Comparison of ENCODE assay signal across 8 cellular contexts in genomic region chr1:33256701-33257387, GRCh38. TPM values are rescaled to one million over a fixed set of nuclear protein-coding genes. Genes with fewer than 3 reads are reported as not detected.
DNase-seq lines count a peak whose midpoint lies in the region; ATAC-seq, FAIRE-seq and TF ChIP-seq lines count a peak whose summit lies in the region.

No MANE protein-coding gene starts in this region.

- no peaks in the 10 kb centered on the region for H3K9me3 ChIP-seq in lower lobe of right lung

- CTCF ChIA-PET in activated CD4-positive, alpha-beta memory T cell treated with anti-CD3 and anti-CD28 coated beads, Interleukin-2, amount 10 ng/mL, durations not matched to agents 7 days and 5 days (lab: Charles Lee) = interaction anchor here (0.7 to 1.2 kb wide), 4 partner anchors 39 to 380 kb away, joined by 3 to 7 read pairs (median 4); no protein-coding TSS in a partner anchor

- H3K4me1 ChIP-seq in lower lobe of right lung = peaks cover 53% of the 10 kb centered on the region

- H3K4me3 Mint-ChIP-seq in activated CD4-positive, alpha-beta memory T cell treated with anti-CD3 and anti-CD28 coated beads, Interleukin-2, amount 10 ng/mL, durations not matched to agents 7 days and 5 days = peak overlapping the region; percentile 98

- H3K27me3 Mint-ChIP-seq in activated CD4-positive, alpha-beta memory T cell treated with anti-CD3 and anti-CD28 coated beads, Interleukin-2, amount 10 ng/mL, durations not matched to agents 7 days and 5 days = peaks cover under 1% of the 10 kb centered on the region

- H3K4me1 Mint-ChIP-seq in activated CD4-positive, alpha-beta memory T cell treated with anti-CD3 and anti-CD28 coated beads, Interleukin-2, amount 10 ng/mL, durations not matched to agents 7 days and 5 days = peaks cover 25% of the 10 kb centered on the region

- no peak for FAIRE-seq in D721Med (lab: Jason Lieb, UNC)

- H3K9me3 Mint-ChIP-seq in activated CD4-positive, alpha-beta memory T cell treated with anti-CD3 and anti-CD28 coated beads, Interleukin-2, amount 10 ng/mL, durations not matched to agents 7 days and 5 days = no peaks in the 10 kb centered on the region

- peak; percentile 47 for ATAC-seq in HG02852 (IDR thresholded peaks at IDR 0.05; ENCODE audit: unreplicated experiment)
- peak; percentile 64 to 67 for ATAC-seq in lower lobe of right lung

- TF ChIP-seq CTCF in lower lobe of right lung (IDR thresholded peaks at IDR 0.05) (no peak), D721Med (IDR thresholded peaks at IDR 0.05; ENCODE audit: insufficient read depth, missing control alignments) (no peak)

- POLR2A ChIA-PET in activated CD4-positive, alpha-beta memory T cell treated with anti-CD3 and anti-CD28 coated beads, Interleukin-2, amount 10 ng/mL, durations not matched to agents 7 days and 5 days (lab: Charles Lee) = interaction anchor here (0.8 to 1.4 kb wide), 7 partner anchors 9 to 1887 kb away, joined by 3 to 5 read pairs (median 3); partner anchors contain the start of gene TRIM62

- no peaks in the 10 kb centered on the region for H3K36me3 ChIP-seq in lower lobe of right lung

- intact Hi-C loops in lower lobe of right lung (cut with DNase I) = no loop called here

- H3K27me3 ChIP-seq in lower lobe of right lung (ENCODE audit: low read depth) = no peaks in the 10 kb centered on the region

- DNase-seq in ELR (ENCODE audit: low read depth) (peak; percentile 75), NCI-H69 (lab: John Stamatoyannopoulos, UW) (peak; percentile 78), ecto neural progenitor cell (ENCODE audit: low spot score) (peak; percentile 62), lower lobe of right lung (peak; percentile 82), D721Med (ENCODE audit: insufficient read length, low spot score) (no peak)
- DNase-seq in activated CD4-positive, alpha-beta memory T cell treated with anti-CD3 and anti-CD28 coated beads, Interleukin-2, amount 10 ng/mL, durations not matched to agents 7 days and 5 days = peak; percentile 64
- peak; percentile 49 to 52 for DNase-seq in stimulated activated CD4-positive, alpha-beta T cell treated with anti-CD3 and anti-CD28 coated beads, Interleukin-4, amount 100 ng/mL, for 4 hours

- peaks cover 12% of the 10 kb centered on the region for H3K36me3 Mint-ChIP-seq in activated CD4-positive, alpha-beta memory T cell treated with anti-CD3 and anti-CD28 coated beads, Interleukin-2, amount 10 ng/mL, durations not matched to agents 7 days and 5 days (ENCODE audit: low read depth)

- peak overlapping the region; percentile 97 for H3K27ac Mint-ChIP-seq in activated CD4-positive, alpha-beta memory T cell treated with anti-CD3 and anti-CD28 coated beads, Interleukin-2, amount 10 ng/mL, durations not matched to agents 7 days and 5 days

- H3K27ac ChIP-seq in lower lobe of right lung = peak overlapping the region; percentile 80

- H3K4me3 ChIP-seq in lower lobe of right lung = peak overlapping the region; percentile 68

RNA-seq across cellular contexts. Expression of gene ZNF362, which starts 0.6 kb away (rescaled TPM):
- 10 to 100 TPM; 18.1 to 18.7 TPM for total RNA-seq in activated CD4-positive, alpha-beta memory T cell treated with anti-CD3 and anti-CD28 coated beads, Interleukin-2, amount 10 ng/mL, durations not matched to agents 7 days and 5 days
- 30.7 TPM for total RNA-seq in lower lobe of right lung
